ENCODE assay signal across 8 cellular contexts in genomic region chr13:28819046-28819747, GRCh38. TPM values are rescaled to one million over a fixed set of nuclear protein-coding genes. Genes with fewer than 3 reads are reported as not detected.
DNase-seq lines count a peak whose midpoint lies in the region; ATAC-seq and TF ChIP-seq lines count a peak whose summit lies in the region.

No MANE protein-coding gene starts in this region.

- POLR2A ChIA-PET in CD4-positive, alpha-beta memory T cell (lab: Charles Lee; ENCODE audit: partially characterized antibody), result no interaction called here
- POLR2A ChIA-PET in naive thymus-derived CD8-positive, alpha-beta T cell (lab: Charles Lee), result no interaction called here

- no peak overlapping the region for H3K27ac Mint-ChIP-seq in CD4-positive, alpha-beta memory T cell
- H3K27ac Mint-ChIP-seq in chondrocyte (ENCODE audit: unreplicated experiment), result no peak overlapping the region
- no peak overlapping the region for H3K27ac Mint-ChIP-seq in naive thymus-derived CD8-positive, alpha-beta T cell

- H3K27ac ChIP-seq in CD4-positive, alpha-beta memory T cell (ENCODE audit: low read depth, low read length), result no peak overlapping the region
- H3K27ac ChIP-seq in HUES48 (ENCODE audit: low read depth, low read length), result no peak overlapping the region

- intact Hi-C loops in CD4-positive, alpha-beta memory T cell (cut with micrococcal nuclease), result loop anchor here (1.0 kb wide), 2 partner anchors 262 to 550 kb away; no protein-coding TSS in a partner anchor

- no peak overlapping the region for H3K4me3 ChIP-seq in CD4-positive, alpha-beta memory T cell (ENCODE audit: low read length in 2 of 2)
- peak overlapping the region; percentile 67 for H3K4me3 ChIP-seq in HUES48 (ENCODE audit: low read depth, low read length)

- ATAC-seq in naive thymus-derived CD8-positive, alpha-beta T cell, result no peak

- CTCF ChIA-PET in CD4-positive, alpha-beta memory T cell (lab: Charles Lee; ENCODE audit: partially characterized antibody), result interaction anchor here (1.5 to 2.8 kb wide), 4 partner anchors 10 to 545 kb away, joined by 4 to 7 read pairs (median 6); no protein-coding TSS in a partner anchor

- no peak for DNase-seq in CD4-positive, alpha-beta memory T cell
- DNase-seq in chondrocyte (ENCODE audit: low spot score) (no peak), NCI-H2029 (lab: John Stamatoyannopoulos, UW) (no peak), NCI-H1436 treated with DMSO at 0.1 percent for 48 hours (lab: John Stamatoyannopoulos, UW) (no peak), T1000 (lab: John Stamatoyannopoulos, UW) (no peak)
- no peak for DNase-seq in naive thymus-derived CD8-positive, alpha-beta T cell
- DNase-seq in activated CD4-positive, alpha-beta T cell treated with anti-CD3 and anti-CD28 coated beads for 1 hour, result no peak

- H3K4me1 ChIP-seq in CD4-positive, alpha-beta memory T cell (ENCODE audit: insufficient read depth, low read length), result peaks cover 5% of the 10 kb centered on the region
- H3K4me1 ChIP-seq in HUES48 (ENCODE audit: control insufficient read depth, insufficient read depth, low read length), result 0 out of 2 replicates have a peak, but pooled peaks cover 5% of the 10 kb centered on the region

- peaks cover 0 to 9% (median 5%) of the 10 kb centered on the region in 8 donors for H3K9me3 Mint-ChIP-seq in CD4-positive, alpha-beta memory T cell
- no peaks in the 10 kb centered on the region for H3K9me3 Mint-ChIP-seq in chondrocyte (ENCODE audit: low read depth)
- H3K9me3 Mint-ChIP-seq in naive thymus-derived CD8-positive, alpha-beta T cell, result peaks cover 0 to 10% (median 5%) of the 10 kb centered on the region in 9 donors

- H3K27me3 Mint-ChIP-seq in CD4-positive, alpha-beta memory T cell, result peaks cover 34 to 40% of the 10 kb centered on the region in 2 donors
- peaks cover 52% of the 10 kb centered on the region for H3K27me3 Mint-ChIP-seq in chondrocyte (ENCODE audit: low read depth)
- H3K27me3 Mint-ChIP-seq in naive thymus-derived CD8-positive, alpha-beta T cell, result peaks cover 26 to 60% (median 52%) of the 10 kb centered on the region in 5 donors

- no peaks in the 10 kb centered on the region for H3K9me3 ChIP-seq in CD4-positive, alpha-beta memory T cell (ENCODE audit: control insufficient read depth in 1 of 2, low read length in 2 of 2)
- no peaks in the 10 kb centered on the region for H3K9me3 ChIP-seq in HUES48 (ENCODE audit: control insufficient read depth, insufficient read depth, low read length)

- H3K4me3 Mint-ChIP-seq in CD4-positive, alpha-beta memory T cell, result peak overlapping the region; percentile 52 to 83 (median 68)
- H3K4me3 Mint-ChIP-seq in chondrocyte (ENCODE audit: unreplicated experiment), result peak overlapping the region; percentile 64
- H3K4me3 Mint-ChIP-seq in naive thymus-derived CD8-positive, alpha-beta T cell, result peak overlapping the region in 7 of 10 donors; percentile 15 to 65 (median 53)

- peaks cover 2 to 7% (median 4%) of the 10 kb centered on the region in 4 donors for H3K4me1 Mint-ChIP-seq in CD4-positive, alpha-beta memory T cell
- H3K4me1 Mint-ChIP-seq in chondrocyte (ENCODE audit: low read depth), result peaks cover 10% of the 10 kb centered on the region
- H3K4me1 Mint-ChIP-seq in naive thymus-derived CD8-positive, alpha-beta T cell, result peaks cover 2 to 8% (median 6%) of the 10 kb centered on the region in 4 donors

- peaks cover 0 to 1% of the 10 kb centered on the region in 2 donors for H3K36me3 Mint-ChIP-seq in CD4-positive, alpha-beta memory T cell
- peaks cover 5% of the 10 kb centered on the region for H3K36me3 Mint-ChIP-seq in chondrocyte (ENCODE audit: low read depth)
- peaks cover 2 to 10% (median 4%) of the 10 kb centered on the region in 3 donors for H3K36me3 Mint-ChIP-seq in naive thymus-derived CD8-positive, alpha-beta T cell

- H3K9ac ChIP-seq in HUES48 (ENCODE audit: low read depth, low read length), result no peak overlapping the region

- peaks cover 17% of the 10 kb centered on the region for H3K27me3 ChIP-seq in CD4-positive, alpha-beta memory T cell (ENCODE audit: insufficient read depth, low read length)
- peaks cover 62% of the 10 kb centered on the region for H3K27me3 ChIP-seq in HUES48 (ENCODE audit: control insufficient read depth, insufficient read depth, low read length)

- no peak for TF ChIP-seq CTCF in chondrocyte (IDR thresholded peaks at IDR 0.05)

- H3K36me3 ChIP-seq in CD4-positive, alpha-beta memory T cell (ENCODE audit: insufficient read depth, low read length), result no peaks in the 10 kb centered on the region
- no peaks in the 10 kb centered on the region for H3K36me3 ChIP-seq in HUES48 (ENCODE audit: control insufficient read depth, insufficient read depth, low read length)

RNA-seq across cellular contexts. Expression of gene MTUS2, which starts 0.9 kb away (rescaled TPM):
- under 1 TPM; 0.12 to 0.14 TPM for total RNA-seq in CD4-positive, alpha-beta memory T cell
- polyA plus RNA-seq in CD4-positive, alpha-beta memory T cell, result 1 to 10 TPM; 1.1 TPM
- 0.82 to 1.2 TPM (median 0.87 TPM) in 3 replicates for total RNA-seq in chondrocyte
- not detected for total RNA-seq in naive thymus-derived CD8-positive, alpha-beta T cell
- under 1 TPM in 2 of 3 donors, not detected in 1; 0.02 to 0.04 TPM for polyA plus RNA-seq in naive thymus-derived CD8-positive, alpha-beta T cell
